19 cellular contexts compared by ENCODE assay signal in the genomic region with DNA sequence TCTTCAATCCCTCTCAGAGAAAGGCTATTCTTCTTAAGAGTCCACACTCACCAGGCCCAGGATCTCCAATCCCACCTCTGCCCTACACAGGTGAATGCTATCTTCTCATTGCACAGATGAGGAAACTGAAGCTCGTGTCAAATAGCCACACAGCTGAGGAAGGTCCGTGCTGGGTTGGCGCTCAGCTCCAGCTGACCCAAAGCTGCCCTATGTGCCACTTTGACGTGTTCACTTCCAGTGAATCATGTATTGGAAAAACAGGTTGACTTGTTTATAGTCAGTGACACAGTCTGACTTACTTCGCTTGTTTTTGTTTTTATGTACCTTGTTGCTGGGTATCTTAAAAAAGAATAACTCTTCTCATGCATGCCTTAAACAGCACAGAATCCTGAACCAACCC.
"Had no signal": no experiment of that assay in that cellular context is flagged by ENCODE, and none has a peak within 500 bp of the region (broad histone marks: within the 10 kb centered on the region; RNA-seq: fewer than 3 reads in every experiment).

No MANE protein-coding gene starts in this region.

- H3K27ac ChIP-seq: Peyer's patch, SJCRH30 had no signal

- H3K4me1 ChIP-seq: SJCRH30 had no signal

- H3K9me3 ChIP-seq: MG63, Peyer's patch, SJCRH30 had no signal

- H3K27me3 ChIP-seq: MG63, Peyer's patch, SJCRH30 had no signal

- DNase-seq: KBM-7, MG63, NCI-H1092, NCI-H1105 treated with DMSO at 0.1 percent for 48 hours, NCI-H1417 treated with DMSO at 0.1 percent for 48 hours, NCI-H146, NCI-H1694 treated with DMSO at 0.1 percent for 48 hours, NCI-H1930, NCI-H2081, NCI-H2107, NCI-H2227 treated with DMSO at 0.1 percent for 48 hours, NCI-H524, NCI-H526 treated with DMSO at 0.1 percent for 48 hours, NCI-H748 treated with DMSO at 0.1 percent for 48 hours, Peyer's patch, SHP77 treated with DMSO at 0.1 percent for 48 hours, SJCRH30 had no signal

- H3K36me3 ChIP-seq: MG63, Peyer's patch, SJCRH30 had no signal

- ATAC-seq: Right ventricle myocardium inferior, SK-N-SH treated with all-trans-retinoic acid at 6 μM for 48 hours had no signal

- H3K4me3 ChIP-seq: MG63, Peyer's patch, SJCRH30 had no signal
